ENCODE assay signal across 1 cellular context in genomic region chr6:159693894-159694545, GRCh38.
TF ChIP-seq lines count a peak whose summit lies in the region.

No MANE protein-coding gene starts in this region.

TF ChIP-seq in HCT116, 20 proteins besides CTCF, POLR2A, EP300 and RAD21:
- TF ChIP-seq ZFX (IDR thresholded peaks at IDR 0.05) (no peak), POLR2AphosphoS5 (IDR thresholded peaks at IDR 0.05; ENCODE audit: low read depth, low read length) (no peak), EZH2phosphoT487 (IDR thresholded peaks at IDR 0.05; ENCODE audit: borderline replicate concordance) (no peak), JUND (IDR thresholded peaks at IDR 0.05) (no peak), SP1 (IDR thresholded peaks at IDR 0.05; ENCODE audit: low read depth) (no peak), MAX (IDR thresholded peaks at IDR 0.05) (no peak), ZNF274 (IDR thresholded peaks at IDR 0.05; ENCODE audit: low read depth, low read length) (no peak), REST (IDR thresholded peaks at IDR 0.05; ENCODE audit: low read depth) (no peak), CEBPB (IDR thresholded peaks at IDR 0.05; ENCODE audit: low read depth) (no peak)
TF ChIP-seq in HCT116: peak in this region for 0.
